ENCODE assay signal across 8 cellular contexts in the genomic region with DNA sequence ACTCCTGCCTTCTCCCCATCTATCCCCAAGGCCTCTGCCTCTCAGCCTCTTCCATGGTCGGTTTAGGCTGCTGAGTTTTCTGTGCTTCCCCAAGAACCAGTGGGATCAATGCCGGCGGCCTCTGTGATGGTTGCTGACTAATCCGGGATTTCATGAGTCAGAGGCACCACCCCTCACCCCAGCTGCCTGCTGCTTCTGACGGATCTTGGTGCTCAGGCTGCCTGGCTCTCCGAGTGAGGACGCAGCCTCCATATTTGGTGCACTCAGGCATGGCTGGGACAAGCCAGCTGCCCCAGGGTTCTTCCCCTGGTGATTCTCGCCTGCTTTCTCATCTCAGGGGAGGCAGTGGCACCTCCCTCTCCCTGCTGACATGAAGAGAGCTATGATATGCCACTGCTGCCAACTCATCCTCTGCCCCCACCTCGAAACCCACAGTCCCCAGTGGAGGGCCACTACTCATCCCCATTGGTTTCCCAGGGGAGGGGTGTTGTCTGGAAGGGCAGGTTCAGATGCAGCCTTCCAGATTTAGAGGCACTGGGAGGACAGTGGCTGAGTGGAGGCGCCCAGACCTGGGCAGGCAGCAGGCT. TPM values are rescaled to one million over a fixed set of nuclear protein-coding genes. Genes with fewer than 3 reads are reported as not detected.
A peak's percentile ranks its signal among the peaks of the same experiment; 100 is the strongest.
DNase-seq lines count a peak whose midpoint lies in the region; ATAC-seq, FAIRE-seq and TF ChIP-seq lines count a peak whose summit lies in the region.

No MANE protein-coding gene starts in this region.

- H3K36me3 ChIP-seq in Karpas-422 (ENCODE audit: insufficient read depth, low read length) (no peaks in the 10 kb centered on the region), GM12878 (ENCODE audit: control insufficient read depth in 2 of 2, insufficient read depth in 2 of 2, low read length in 1 of 2) (peaks cover 0 to 5% of the 10 kb centered on the region in 2 experiments; a peak in 3 of 4 replicates), mesenchymal stem cell (ENCODE audit: control insufficient read depth in 1 of 2, insufficient read depth in 2 of 2, low read depth in 1 of 2, low read length in 2 of 2) (peaks cover 45 to 48% of the 10 kb centered on the region in 2 experiments)

- H2AK5ac ChIP-seq in mesenchymal stem cell (ENCODE audit: low read length, severe bottlenecking): peak overlapping the region; percentile 70

- H3K79me1 ChIP-seq in mesenchymal stem cell (replicated peaks; ENCODE audit: low read length, poor library complexity, severe bottlenecking): peaks cover 36% of the 10 kb centered on the region

- peaks cover 12% of the 10 kb centered on the region for H3K79me2 ChIP-seq in Karpas-422 (ENCODE audit: low read length)
- H3K79me2 ChIP-seq in GM12878 (ENCODE audit: control insufficient read depth, insufficient read depth, low read length): peaks cover 13% of the 10 kb centered on the region

- peak overlapping the region; percentile 10 for H4K8ac ChIP-seq in mesenchymal stem cell (ENCODE audit: low read length)

- intact Hi-C loops in GM12878 (cut with micrococcal nuclease; ENCODE audit: unreplicated experiment): no loop called here
- intact Hi-C loops in activated T-helper 1 cell treated with anti-CD3 and anti-CD28 coated beads, Interleukin-12 subunit alpha, Interleukin-12 subunit beta, Interleukin-2, Interleukin-4 antibody, amounts not matched to agents 30 ng/mL and 10 ng/mL and 1 ng/mL, durations not matched to agents 14 hours and 24 hours and 36 hours (cut with micrococcal nuclease): no loop called here

- TF ChIP-seq CTCF in GM12878 (IDR thresholded peaks at IDR 0.05 in 2 of 3, conservative IDR thresholded peaks at IDR 0.05 in 1 of 3; ENCODE audit: control insufficient read depth in 2 of 3, extremely low read depth in 1 of 3, insufficient read depth in 1 of 3, low read depth in 3 of 3, low read length in 3 of 3): no peak

- no peaks in the 10 kb centered on the region for H3K9me3 Mint-ChIP-seq in activated T-helper 1 cell treated with anti-CD3 and anti-CD28 coated beads, Interleukin-12 subunit alpha, Interleukin-12 subunit beta, Interleukin-2, Interleukin-4 antibody, amounts not matched to agents 30 ng/mL and 10 ng/mL and 1 ng/mL, durations not matched to agents 14 hours and 24 hours and 36 hours

- no peak overlapping the region for H2BK5ac ChIP-seq in mesenchymal stem cell (ENCODE audit: low read depth, low read length, poor library complexity, severe bottlenecking)

- DNase-seq in COLO829 (ENCODE audit: low spot score) (peak; percentile 73), Karpas-422 (peak; percentile 89), GM12878 (ENCODE audit: low read depth, low spot score) (peak; percentile 66), mesenchymal stem cell (peak; percentile 97), NCI-H2107 treated with DMSO at 0.1 percent for 48 hours (lab: John Stamatoyannopoulos, UW; ENCODE audit: unreplicated experiment) (no peak)
- no peak for DNase-seq in activated T-helper 1 cell treated with anti-CD3 and anti-CD28 coated beads, Interleukin-12 subunit alpha, Interleukin-12 subunit beta, Interleukin-2, Interleukin-4 antibody, amounts not matched to agents 30 ng/mL and 10 ng/mL and 1 ng/mL, durations not matched to agents 14 hours and 24 hours and 36 hours (ENCODE audit: low spot score)

- H3K18ac ChIP-seq in mesenchymal stem cell (ENCODE audit: low read depth in 1 of 2, low read length in 2 of 2): peak overlapping the region; percentile 11 to 64

- TF ChIP-seq POLR2A in GM12878 (IDR thresholded peaks at IDR 0.05; ENCODE audit: low read depth, low read length): no peak

- no peak overlapping the region for H3K27ac Mint-ChIP-seq in activated T-helper 1 cell treated with anti-CD3 and anti-CD28 coated beads, Interleukin-12 subunit alpha, Interleukin-12 subunit beta, Interleukin-2, Interleukin-4 antibody, amounts not matched to agents 30 ng/mL and 10 ng/mL and 1 ng/mL, durations not matched to agents 14 hours and 24 hours and 36 hours

- peak overlapping the region in 1 of 2 experiments; percentile 37 for H2BK12ac ChIP-seq in mesenchymal stem cell (ENCODE audit: low read length in 2 of 2)

- H3K4me1 ChIP-seq in Karpas-422 (ENCODE audit: low read length) (peaks cover 57% of the 10 kb centered on the region), GM12878 (ENCODE audit: control insufficient read depth, insufficient read depth, low read length) (peaks cover 32% of the 10 kb centered on the region), mesenchymal stem cell (ENCODE audit: control insufficient read depth, insufficient read depth, low read depth, low read length) (peaks cover 45% of the 10 kb centered on the region)

- no peak for TF ChIP-seq RAD21 in GM12878 (IDR thresholded peaks at IDR 0.05; ENCODE audit: insufficient read depth, low read depth, low read length)

- peak overlapping the region; percentile 39; the same call in 1 of the 2 replicates for H3K4me3 ChIP-seq in Karpas-422 (ENCODE audit: low read length)
- H3K4me3 ChIP-seq in GM12878: no peak overlapping the region
- H3K4me3 ChIP-seq in mesenchymal stem cell (ENCODE audit: insufficient read depth in 1 of 2, low read depth in 1 of 2, low read length in 2 of 2): peak overlapping the region in 1 of 2 experiments; percentile 25

- H3K36me3 Mint-ChIP-seq in activated T-helper 1 cell treated with anti-CD3 and anti-CD28 coated beads, Interleukin-12 subunit alpha, Interleukin-12 subunit beta, Interleukin-2, Interleukin-4 antibody, amounts not matched to agents 30 ng/mL and 10 ng/mL and 1 ng/mL, durations not matched to agents 14 hours and 24 hours and 36 hours (ENCODE audit: low read depth): peaks cover 3% of the 10 kb centered on the region

- H2AFZ ChIP-seq in Karpas-422 (ENCODE audit: low read length) (no peak overlapping the region), GM12878 (ENCODE audit: control insufficient read depth, low read depth, low read length) (no peak overlapping the region), mesenchymal stem cell (ENCODE audit: low read depth, low read length) (no peak overlapping the region)

- H3K4ac ChIP-seq in mesenchymal stem cell (ENCODE audit: low read depth in 1 of 2, low read length in 2 of 2): peak overlapping the region; percentile 53 to 78

- H4K20me1 ChIP-seq in Karpas-422 (ENCODE audit: insufficient read depth, low read depth, low read length) (no peaks in the 10 kb centered on the region), GM12878 (ENCODE audit: control insufficient read depth, insufficient read depth) (no peaks in the 10 kb centered on the region; the same call in 1 of the 2 replicates)

- no peak overlapping the region for H2BK120ac ChIP-seq in mesenchymal stem cell (ENCODE audit: low read depth, low read length)

- TSS peak; percentile 22 for BruUV-seq in GM12878 (replicated peaks; lab: Mats Ljungman, UMichigan)

- no peak overlapping the region for H3K23ac ChIP-seq in mesenchymal stem cell (ENCODE audit: low read length in 2 of 2)

- peak in 1 of 2 experiments; percentile 26; a peak in 1 of 4 replicates for TF ChIP-seq EP300 in GM12878 (IDR thresholded peaks at IDR 0.05; ENCODE audit: borderline replicate concordance in 1 of 2, control insufficient read depth in 1 of 2, low read depth in 2 of 2, low read length in 2 of 2)

- POLR2A ChIA-PET in GM12878 (lab: Charles Lee): interaction anchor here (0.5 to 4.6 kb wide), 8 partner anchors 12 to 249 kb away, joined by 3 to 19 read pairs (median 6); a partner anchor contains a TSS

- H2BK15ac ChIP-seq in mesenchymal stem cell (ENCODE audit: low read depth, poor library complexity, severe bottlenecking): peak overlapping the region; percentile 62

- H3K4me3 Mint-ChIP-seq in activated T-helper 1 cell treated with anti-CD3 and anti-CD28 coated beads, Interleukin-12 subunit alpha, Interleukin-12 subunit beta, Interleukin-2, Interleukin-4 antibody, amounts not matched to agents 30 ng/mL and 10 ng/mL and 1 ng/mL, durations not matched to agents 14 hours and 24 hours and 36 hours: no peak overlapping the region

- in situ Hi-C loops in GM12878 (cut with MboI): no loop called here

- H3K27me3 Mint-ChIP-seq in activated T-helper 1 cell treated with anti-CD3 and anti-CD28 coated beads, Interleukin-12 subunit alpha, Interleukin-12 subunit beta, Interleukin-2, Interleukin-4 antibody, amounts not matched to agents 30 ng/mL and 10 ng/mL and 1 ng/mL, durations not matched to agents 14 hours and 24 hours and 36 hours (ENCODE audit: insufficient read depth): no peaks in the 10 kb centered on the region

- no peak for FAIRE-seq in GM12878 (lab: Jason Lieb, UNC)

- H3K9me3 ChIP-seq in Karpas-422 (ENCODE audit: low read length) (no peaks in the 10 kb centered on the region), GM12878 (replicated peaks; ENCODE audit: control insufficient read depth, insufficient read depth, low read length) (no peaks in the 10 kb centered on the region), mesenchymal stem cell (ENCODE audit: control insufficient read depth, low read length) (no peaks in the 10 kb centered on the region)

- RAD21 ChIA-PET in GM12878 (lab: Charles Lee; ENCODE audit: unreplicated experiment): interaction anchor here (0.6 to 2.1 kb wide), 5 partner anchors 12 to 383 kb away, joined by 3 to 8 read pairs (median 5); a partner anchor contains a TSS

- WGBS in GM12878 (ENCODE audit: insufficient coverage, insufficient replicate concordance, low lambda C conversion rate, missing lambda C conversion rate): 3% methylated on average over 10 of the region's 10 CpGs
- WGBS in mesenchymal stem cell: 12% methylated on average over 9 of the region's 10 CpGs

- peak overlapping the region; percentile 92 for H4K91ac ChIP-seq in mesenchymal stem cell (ENCODE audit: low read length)

- CTCF ChIA-PET in GM12878 (lab: Yijun Ruan, JAX): interaction anchor here (1.2 to 5.0 kb wide), 5 partner anchors 12 to 153 kb away, joined by 3 to 80 read pairs (median 5); a partner anchor contains a TSS

- H3K14ac ChIP-seq in mesenchymal stem cell (ENCODE audit: low read length in 2 of 2): peak overlapping the region in 1 of 2 experiments; percentile 9

- SMC1A ChIA-PET in GM12878 (lab: Charles Lee; ENCODE audit: uncharacterized antibody, unreplicated experiment): interaction anchor here (1.7 to 1.9 kb wide), 2 partner anchors 12 to 13 kb away, joined by 8 read pairs; a partner anchor contains a TSS

- peak overlapping the region; percentile 63 for H3K9ac ChIP-seq in Karpas-422 (ENCODE audit: low read length)
- H3K9ac ChIP-seq in GM12878 (ENCODE audit: control insufficient read depth, insufficient read depth, low read length): no peak overlapping the region; the same call in none of the 2 replicates
- H3K9ac ChIP-seq in mesenchymal stem cell (ENCODE audit: low read length): peak overlapping the region; percentile 74

- H3K4me2 ChIP-seq in Karpas-422 (ENCODE audit: low read depth, low read length, poor library complexity, severe bottlenecking): peak overlapping the region; percentile 64
- H3K4me2 ChIP-seq in GM12878 (ENCODE audit: control insufficient read depth, insufficient read depth): peak overlapping the region; percentile 59; the same call in 1 of the 2 replicates
- peak overlapping the region; percentile 8 for H3K4me2 ChIP-seq in mesenchymal stem cell (ENCODE audit: low read length, poor library complexity, severe bottlenecking)

- peaks cover 26% of the 10 kb centered on the region for H3K4me1 Mint-ChIP-seq in activated T-helper 1 cell treated with anti-CD3 and anti-CD28 coated beads, Interleukin-12 subunit alpha, Interleukin-12 subunit beta, Interleukin-2, Interleukin-4 antibody, amounts not matched to agents 30 ng/mL and 10 ng/mL and 1 ng/mL, durations not matched to agents 14 hours and 24 hours and 36 hours (ENCODE audit: low read depth)

- peak; percentile 32 for ATAC-seq in GM12878
- no peak for ATAC-seq in GM18873 (IDR thresholded peaks at IDR 0.05; ENCODE audit: low FRiP score, unreplicated experiment)
- no peak for ATAC-seq in GM19324 (IDR thresholded peaks at IDR 0.05; ENCODE audit: low FRiP score, unreplicated experiment)

- no peaks in the 10 kb centered on the region for H3K27me3 ChIP-seq in Karpas-422 (ENCODE audit: low read length)
- no peaks in the 10 kb centered on the region for H3K27me3 ChIP-seq in GM12878 (replicated peaks in 1 of 2; ENCODE audit: control insufficient read depth in 2 of 2, insufficient read depth in 2 of 2, low read length in 1 of 2)
- no peaks in the 10 kb centered on the region for H3K27me3 ChIP-seq in mesenchymal stem cell (ENCODE audit: control insufficient read depth in 1 of 2, insufficient read depth in 1 of 2, low read length in 2 of 2)

- H3K27ac ChIP-seq in Karpas-422 (ENCODE audit: low read length) (peak overlapping the region; percentile 90), GM12878 (ENCODE audit: control insufficient read depth, insufficient read depth) (peak overlapping the region; percentile 54), mesenchymal stem cell (ENCODE audit: low read length, poor library complexity, severe bottlenecking) (peak overlapping the region; percentile 85)

- H3K9me2 ChIP-seq in Karpas-422 (replicated peaks; ENCODE audit: insufficient read depth, low read length): no peaks in the 10 kb centered on the region

RNA-seq across cellular contexts. Expression of a gene that starts 3.3 kb away (rescaled TPM):
- 28.9 and 58.1 TPM in 2 replicates for total RNA-seq in Karpas-422 (2014; rRNA removed; shearing (Covaris generic); ENCODE audit: low replicate concordance)
- total RNA-seq in GM12878 (2013; cell fraction: nucleolus; rRNA removed): 99.1 and 110 TPM in 2 replicates
- total RNA-seq in GM12878 (2014; rRNA removed) (27.2 and 34.1 TPM in 2 replicates), GM12878 (2014; rRNA removed; fragmentation: Illumina TruSeq; extraction: Trizol) (16.3 and 21.4 TPM in 2 replicates), GM12878 (2021) (27.1 and 33.3 TPM in 2 replicates)
- 12.4 TPM for polyA plus RNA-seq in GM12878 (2011; ENCODE audit: low read depth)
- polyA plus RNA-seq in GM12878 (2011; rRNA removed) (23.7 and 31.2 TPM in 2 replicates), GM12878 (2014; fragmentation: Illumina TruSeq; extraction: Trizol) (14.8 and 23.5 TPM in 2 replicates), GM12878 (2014; fragmentation: Nextera tagmentation; extraction: Ambion mirVana) (1 to 10 TPM in 1 of 2 experiments, under 1 TPM in 1; 0.71 to 2.0 TPM), GM12878 (2014; rRNA removed) (23.4 and 28.4 TPM in 2 replicates), GM12878 (2016; fragmentation: Nextera tagmentation; extraction: Ambion mirVana) (10 to 100 TPM; 21.9 to 22.1 TPM)
- 31.1 and 38.7 TPM in 2 replicates for polyA plus RNA-seq in GM12878 (2011; cell fraction: cytosol; rRNA removed)
- polyA plus RNA-seq in GM12878 (2011; cell fraction: nucleus; rRNA removed): 144 and 148 TPM in 2 replicates
- 27.2 and 31.7 TPM in 2 replicates for polyA plus RNA-seq in GM12878 (2012)
- 46.7 and 53.3 TPM in 2 replicates for polyA minus RNA-seq in GM12878 (2011; rRNA and poly(A)+ RNA removed)
- polyA minus RNA-seq in GM12878 (2011; cell fraction: cytosol; rRNA and poly(A)+ RNA removed): 12.2 and 12.3 TPM in 2 replicates
- 43.0 and 58.7 TPM in 2 replicates for polyA minus RNA-seq in GM12878 (2011; cell fraction: nucleus; rRNA and poly(A)+ RNA removed)
- polyA plus RNA-seq in mesenchymal stem cell (2013, experiment 1 of 2): 67.1 TPM
- polyA plus RNA-seq in mesenchymal stem cell (2013, experiment 2 of 2): 66.3 TPM
- 48.1 and 53.6 TPM in 2 replicates for total RNA-seq in activated T-helper 1 cell treated with anti-CD3 and anti-CD28 coated beads, Interleukin-12 subunit alpha, Interleukin-12 subunit beta, Interleukin-2, Interleukin-4 antibody, amounts not matched to agents 30 ng/mL and 10 ng/mL and 1 ng/mL, durations not matched to agents 14 hours and 24 hours and 36 hours

RNA-seq across cellular contexts. Expression of a gene that starts 6.2 kb away (rescaled TPM):
- 15.1 and 26.2 TPM in 2 replicates for total RNA-seq in Karpas-422 (2014; rRNA removed; shearing (Covaris generic); ENCODE audit: low replicate concordance)
- 40.5 and 46.8 TPM in 2 replicates for total RNA-seq in GM12878 (2013; cell fraction: nucleolus; rRNA removed)
- total RNA-seq in GM12878 (2014; rRNA removed) (9.3 and 9.5 TPM in 2 replicates), GM12878 (2014; rRNA removed; fragmentation: Illumina TruSeq; extraction: Trizol) (4.4 and 4.6 TPM in 2 replicates), GM12878 (2021) (14.5 and 15.7 TPM in 2 replicates)
- 8.1 TPM for polyA plus RNA-seq in GM12878 (2011; ENCODE audit: low read depth)
- polyA plus RNA-seq in GM12878 (2011; rRNA removed) (5.3 and 6.2 TPM in 2 replicates), GM12878 (2014; fragmentation: Illumina TruSeq; extraction: Trizol) (4.4 and 8.7 TPM in 2 replicates), GM12878 (2014; fragmentation: Nextera tagmentation; extraction: Ambion mirVana) (1 to 10 TPM in 1 of 2 experiments, under 1 TPM in 1; 0.29 to 1.2 TPM), GM12878 (2014; rRNA removed) (12.8 and 13.8 TPM in 2 replicates), GM12878 (2016; fragmentation: Nextera tagmentation; extraction: Ambion mirVana) (1 to 10 TPM; 1.5 to 5.4 TPM)
- polyA plus RNA-seq in GM12878 (2011; cell fraction: cytosol; rRNA removed): 11.5 and 11.7 TPM in 2 replicates
- polyA plus RNA-seq in GM12878 (2011; cell fraction: nucleus; rRNA removed): 80.3 and 92.7 TPM in 2 replicates
- polyA plus RNA-seq in GM12878 (2012): 18.4 and 25.7 TPM in 2 replicates
- polyA minus RNA-seq in GM12878 (2011; rRNA and poly(A)+ RNA removed): 2.8 and 6.5 TPM in 2 replicates
- 2.1 and 5.1 TPM in 2 replicates for polyA minus RNA-seq in GM12878 (2011; cell fraction: cytosol; rRNA and poly(A)+ RNA removed)
- polyA minus RNA-seq in GM12878 (2011; cell fraction: nucleus; rRNA and poly(A)+ RNA removed): 17.6 and 18.0 TPM in 2 replicates
- 27.8 TPM for polyA plus RNA-seq in mesenchymal stem cell (2013, experiment 1 of 2)
- 27.0 TPM for polyA plus RNA-seq in mesenchymal stem cell (2013, experiment 2 of 2)
- total RNA-seq in activated T-helper 1 cell treated with anti-CD3 and anti-CD28 coated beads, Interleukin-12 subunit alpha, Interleukin-12 subunit beta, Interleukin-2, Interleukin-4 antibody, amounts not matched to agents 30 ng/mL and 10 ng/mL and 1 ng/mL, durations not matched to agents 14 hours and 24 hours and 36 hours: 13.9 and 14.9 TPM in 2 replicates

RNA-seq across cellular contexts. Expression of a gene that starts 13.2 kb away (rescaled TPM):
- total RNA-seq in Karpas-422 (2014; rRNA removed; shearing (Covaris generic); ENCODE audit: low replicate concordance): 18.6 and 53.2 TPM in 2 replicates
- 8.6 and 9.4 TPM in 2 replicates for total RNA-seq in GM12878 (2013; cell fraction: nucleolus; rRNA removed)
- 29.3 and 35.2 TPM in 2 replicates for total RNA-seq in GM12878 (2014; rRNA removed)
- 8.2 and 10.7 TPM in 2 replicates for total RNA-seq in GM12878 (2014; rRNA removed; fragmentation: Illumina TruSeq; extraction: Trizol)
- total RNA-seq in GM12878 (2021): 30.0 and 32.5 TPM in 2 replicates
- polyA plus RNA-seq in GM12878 (2011; ENCODE audit: low read depth): 1.1 TPM
- 3.7 and 6.7 TPM in 2 replicates for polyA plus RNA-seq in GM12878 (2011; rRNA removed)
- 10.4 and 19.8 TPM in 2 replicates for polyA plus RNA-seq in GM12878 (2011; cell fraction: cytosol; rRNA removed)
- 21.3 and 25.1 TPM in 2 replicates for polyA plus RNA-seq in GM12878 (2011; cell fraction: nucleus; rRNA removed)
- polyA plus RNA-seq in GM12878 (2012): 4.4 and 5.8 TPM in 2 replicates
- polyA plus RNA-seq in GM12878 (2014; fragmentation: Illumina TruSeq; extraction: Trizol): 2.4 and 6.2 TPM in 2 replicates
- polyA plus RNA-seq in GM12878 (2014; fragmentation: Nextera tagmentation; extraction: Ambion mirVana): 1 to 10 TPM; 1.6 to 2.0 TPM
- polyA plus RNA-seq in GM12878 (2014; rRNA removed): 26.6 and 30.9 TPM in 2 replicates
- 1 to 10 TPM; 3.3 to 7.7 TPM for polyA plus RNA-seq in GM12878 (2016; fragmentation: Nextera tagmentation; extraction: Ambion mirVana)
- 4.2 and 10.7 TPM in 2 replicates for polyA minus RNA-seq in GM12878 (2011; rRNA and poly(A)+ RNA removed)
- 7.2 and 7.8 TPM in 2 replicates for polyA minus RNA-seq in GM12878 (2011; cell fraction: cytosol; rRNA and poly(A)+ RNA removed)
- polyA minus RNA-seq in GM12878 (2011; cell fraction: nucleus; rRNA and poly(A)+ RNA removed): 4.6 and 11.4 TPM in 2 replicates
- polyA plus RNA-seq in mesenchymal stem cell (2013, experiment 1 of 2): 1.3 TPM
- polyA plus RNA-seq in mesenchymal stem cell (2013, experiment 2 of 2): 1.2 TPM
- 23.9 and 25.1 TPM in 2 replicates for total RNA-seq in activated T-helper 1 cell treated with anti-CD3 and anti-CD28 coated beads, Interleukin-12 subunit alpha, Interleukin-12 subunit beta, Interleukin-2, Interleukin-4 antibody, amounts not matched to agents 30 ng/mL and 10 ng/mL and 1 ng/mL, durations not matched to agents 14 hours and 24 hours and 36 hours

RNA-seq across cellular contexts. Expression of a gene that starts 29.6 kb away (rescaled TPM):
- not detected in 2 replicates for total RNA-seq in Karpas-422 (2014; rRNA removed; shearing (Covaris generic); ENCODE audit: low replicate concordance)
- 2.4 and 2.8 TPM in 2 replicates for total RNA-seq in GM12878 (2013; cell fraction: nucleolus; rRNA removed)
- total RNA-seq in GM12878 (2014; rRNA removed) (0.05 and 0.40 TPM in 2 replicates), GM12878 (2014; rRNA removed; fragmentation: Illumina TruSeq; extraction: Trizol) (not detected in 2 replicates), GM12878 (2021) (1.4 and 2.0 TPM in 2 replicates)
- polyA plus RNA-seq in GM12878 (2011; ENCODE audit: low read depth): 0.47 TPM
- polyA plus RNA-seq in GM12878 (2011; rRNA removed) (0.19 TPM in 1 of 2 replicates, not detected in the other), GM12878 (2014; fragmentation: Illumina TruSeq; extraction: Trizol) (0.18 TPM in 1 of 2 replicates, not detected in the other), GM12878 (2014; fragmentation: Nextera tagmentation; extraction: Ambion mirVana) (under 1 TPM in 1 of 2 experiments, not detected in 1; 0.15 TPM), GM12878 (2014; rRNA removed) (0.91 and 1.2 TPM in 2 replicates), GM12878 (2016; fragmentation: Nextera tagmentation; extraction: Ambion mirVana) (1 to 10 TPM; 1.5 to 1.8 TPM)
- 0.22 and 0.43 TPM in 2 replicates for polyA plus RNA-seq in GM12878 (2011; cell fraction: cytosol; rRNA removed)
- polyA plus RNA-seq in GM12878 (2011; cell fraction: nucleus; rRNA removed): 2.8 and 3.3 TPM in 2 replicates
- 1.8 and 4.3 TPM in 2 replicates for polyA plus RNA-seq in GM12878 (2012)
- polyA minus RNA-seq in GM12878 (2011; rRNA and poly(A)+ RNA removed): not detected in 2 replicates
- polyA minus RNA-seq in GM12878 (2011; cell fraction: cytosol; rRNA and poly(A)+ RNA removed): not detected in 2 replicates
- polyA minus RNA-seq in GM12878 (2011; cell fraction: nucleus; rRNA and poly(A)+ RNA removed): 0.36 TPM in 1 of 2 replicates, not detected in the other
- polyA plus RNA-seq in mesenchymal stem cell (2013, experiment 1 of 2): not detected
- not detected for polyA plus RNA-seq in mesenchymal stem cell (2013, experiment 2 of 2)
- total RNA-seq in activated T-helper 1 cell treated with anti-CD3 and anti-CD28 coated beads, Interleukin-12 subunit alpha, Interleukin-12 subunit beta, Interleukin-2, Interleukin-4 antibody, amounts not matched to agents 30 ng/mL and 10 ng/mL and 1 ng/mL, durations not matched to agents 14 hours and 24 hours and 36 hours: not detected in 2 replicates

RNA-seq across cellular contexts. Expression of a gene that starts 31.0 kb away (rescaled TPM):
- 114 and 237 TPM in 2 replicates for total RNA-seq in Karpas-422 (2014; rRNA removed; shearing (Covaris generic); ENCODE audit: low replicate concordance)
- total RNA-seq in GM12878 (2013; cell fraction: nucleolus; rRNA removed): 114 and 118 TPM in 2 replicates
- total RNA-seq in GM12878 (2014; rRNA removed): 164 and 177 TPM in 2 replicates
- 64.3 and 71.9 TPM in 2 replicates for total RNA-seq in GM12878 (2014; rRNA removed; fragmentation: Illumina TruSeq; extraction: Trizol)
- total RNA-seq in GM12878 (2021): 227 and 245 TPM in 2 replicates
- polyA plus RNA-seq in GM12878 (2011; ENCODE audit: low read depth): 21.4 TPM
- 35.2 and 84.8 TPM in 2 replicates for polyA plus RNA-seq in GM12878 (2011; rRNA removed)
- 104 and 181 TPM in 2 replicates for polyA plus RNA-seq in GM12878 (2011; cell fraction: cytosol; rRNA removed)
- 1,163 and 1,192 TPM in 2 replicates for polyA plus RNA-seq in GM12878 (2011; cell fraction: nucleus; rRNA removed)
- 161 and 188 TPM in 2 replicates for polyA plus RNA-seq in GM12878 (2012)
- polyA plus RNA-seq in GM12878 (2014; fragmentation: Illumina TruSeq; extraction: Trizol): 9.2 and 24.8 TPM in 2 replicates
- 10 to 100 TPM in 1 of 2 experiments, under 1 TPM in 1; 0.68 to 10.0 TPM for polyA plus RNA-seq in GM12878 (2014; fragmentation: Nextera tagmentation; extraction: Ambion mirVana)
- 225 and 260 TPM in 2 replicates for polyA plus RNA-seq in GM12878 (2014; rRNA removed)
- 100 to 1,000 TPM; 128 to 150 TPM for polyA plus RNA-seq in GM12878 (2016; fragmentation: Nextera tagmentation; extraction: Ambion mirVana)
- 34.5 and 75.5 TPM in 2 replicates for polyA minus RNA-seq in GM12878 (2011; rRNA and poly(A)+ RNA removed)
- polyA minus RNA-seq in GM12878 (2011; cell fraction: cytosol; rRNA and poly(A)+ RNA removed): 51.9 and 52.8 TPM in 2 replicates
- 76.9 and 111 TPM in 2 replicates for polyA minus RNA-seq in GM12878 (2011; cell fraction: nucleus; rRNA and poly(A)+ RNA removed)
- 101 TPM for polyA plus RNA-seq in mesenchymal stem cell (2013, experiment 1 of 2)
- polyA plus RNA-seq in mesenchymal stem cell (2013, experiment 2 of 2): 96.2 TPM
- total RNA-seq in activated T-helper 1 cell treated with anti-CD3 and anti-CD28 coated beads, Interleukin-12 subunit alpha, Interleukin-12 subunit beta, Interleukin-2, Interleukin-4 antibody, amounts not matched to agents 30 ng/mL and 10 ng/mL and 1 ng/mL, durations not matched to agents 14 hours and 24 hours and 36 hours: 371 and 394 TPM in 2 replicates

Comparison
In these comparisons a context has a peak if more than half of its experiments do, and no peak if none do; other contexts are left out.
1. DNase-seq: peak in COLO829 (single experiment), Karpas-422 (single experiment), GM12878 (single experiment) and mesenchymal stem cell (single experiment); none in activated T-helper 1 cell treated with anti-CD3 and anti-CD28 coated beads, Interleukin-12 subunit alpha, Interleukin-12 subunit beta, Interleukin-2, Interleukin-4 antibody, amounts not matched to agents 30 ng/mL and 10 ng/mL and 1 ng/mL, durations not matched to agents 14 hours and 24 hours and 36 hours (single experiment) and NCI-H2107 treated with DMSO at 0.1 percent for 48 hours (single experiment).
2. H3K4me2 ChIP-seq: peak in every context shown above with its lines; median percentile 64 in Karpas-422; 59 in GM12878; 8 in mesenchymal stem cell.
3. Peak in every context shown above with its lines, with median percentiles within 50 percentile points of each other: H3K27ac ChIP-seq.